ENCODE assay signal across 1 cellular context in genomic region chr3:108221911-108222812, GRCh38.
TF ChIP-seq lines count a peak whose summit lies in the region.

A gene with protein sequence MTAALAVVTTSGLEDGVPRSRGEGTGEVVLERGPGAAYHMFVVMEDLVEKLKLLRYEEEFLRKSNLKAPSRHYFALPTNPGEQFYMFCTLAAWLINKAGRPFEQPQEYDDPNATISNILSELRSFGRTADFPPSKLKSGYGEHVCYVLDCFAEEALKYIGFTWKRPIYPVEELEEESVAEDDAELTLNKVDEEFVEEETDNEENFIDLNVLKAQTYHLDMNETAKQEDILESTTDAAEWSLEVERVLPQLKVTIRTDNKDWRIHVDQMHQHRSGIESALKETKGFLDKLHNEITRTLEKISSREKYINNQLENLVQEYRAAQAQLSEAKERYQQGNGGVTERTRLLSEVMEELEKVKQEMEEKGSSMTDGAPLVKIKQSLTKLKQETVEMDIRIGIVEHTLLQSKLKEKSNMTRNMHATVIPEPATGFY (minus strand): TSS chr3:108222424. CDS start chr3:108222322, 102 bp downstream.

TF ChIP-seq in HepG2, 621 proteins besides CTCF, POLR2A, EP300 and RAD21 (continued from another document):
- TF ChIP-seq XBP1 (CRISPR knock-in tag; IDR thresholded peaks at IDR 0.05): no peak
- peak; percentile 57 for TF ChIP-seq TBX2 (CRISPR knock-in tag; IDR thresholded peaks at IDR 0.05; ENCODE audit: borderline replicate concordance)
- TF ChIP-seq KDM1A (CRISPR knock-in tag; IDR thresholded peaks at IDR 0.05): no peak
- TF ChIP-seq ETV5 (CRISPR knock-in tag; IDR thresholded peaks at IDR 0.05; ENCODE audit: borderline replicate concordance): peak; percentile 6; the same call in 1 of the 2 replicates
- TF ChIP-seq KLF6 (CRISPR knock-in tag; IDR thresholded peaks at IDR 0.05): no peak
- TF ChIP-seq, protein P1, sequence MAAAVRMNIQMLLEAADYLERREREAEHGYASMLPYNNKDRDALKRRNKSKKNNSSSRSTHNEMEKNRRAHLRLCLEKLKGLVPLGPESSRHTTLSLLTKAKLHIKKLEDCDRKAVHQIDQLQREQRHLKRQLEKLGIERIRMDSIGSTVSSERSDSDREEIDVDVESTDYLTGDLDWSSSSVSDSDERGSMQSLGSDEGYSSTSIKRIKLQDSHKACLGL (CRISPR knock-in tag; IDR thresholded peaks at IDR 0.05): peak; percentile 89; the same call in 1 of the 2 replicates
- TF ChIP-seq ZNF773 (CRISPR knock-in tag; IDR thresholded peaks at IDR 0.05; ENCODE audit: borderline replicate concordance): peak; percentile 84; the same call in 1 of the 2 replicates
- TF ChIP-seq ZMAT3 (CRISPR knock-in tag; conservative IDR thresholded peaks at IDR 0.05): no peak
- TF ChIP-seq HDAC2 (CRISPR knock-in tag; IDR thresholded peaks at IDR 0.05): no peak; the same call in 1 of the 2 replicates
- TF ChIP-seq, protein P2, sequence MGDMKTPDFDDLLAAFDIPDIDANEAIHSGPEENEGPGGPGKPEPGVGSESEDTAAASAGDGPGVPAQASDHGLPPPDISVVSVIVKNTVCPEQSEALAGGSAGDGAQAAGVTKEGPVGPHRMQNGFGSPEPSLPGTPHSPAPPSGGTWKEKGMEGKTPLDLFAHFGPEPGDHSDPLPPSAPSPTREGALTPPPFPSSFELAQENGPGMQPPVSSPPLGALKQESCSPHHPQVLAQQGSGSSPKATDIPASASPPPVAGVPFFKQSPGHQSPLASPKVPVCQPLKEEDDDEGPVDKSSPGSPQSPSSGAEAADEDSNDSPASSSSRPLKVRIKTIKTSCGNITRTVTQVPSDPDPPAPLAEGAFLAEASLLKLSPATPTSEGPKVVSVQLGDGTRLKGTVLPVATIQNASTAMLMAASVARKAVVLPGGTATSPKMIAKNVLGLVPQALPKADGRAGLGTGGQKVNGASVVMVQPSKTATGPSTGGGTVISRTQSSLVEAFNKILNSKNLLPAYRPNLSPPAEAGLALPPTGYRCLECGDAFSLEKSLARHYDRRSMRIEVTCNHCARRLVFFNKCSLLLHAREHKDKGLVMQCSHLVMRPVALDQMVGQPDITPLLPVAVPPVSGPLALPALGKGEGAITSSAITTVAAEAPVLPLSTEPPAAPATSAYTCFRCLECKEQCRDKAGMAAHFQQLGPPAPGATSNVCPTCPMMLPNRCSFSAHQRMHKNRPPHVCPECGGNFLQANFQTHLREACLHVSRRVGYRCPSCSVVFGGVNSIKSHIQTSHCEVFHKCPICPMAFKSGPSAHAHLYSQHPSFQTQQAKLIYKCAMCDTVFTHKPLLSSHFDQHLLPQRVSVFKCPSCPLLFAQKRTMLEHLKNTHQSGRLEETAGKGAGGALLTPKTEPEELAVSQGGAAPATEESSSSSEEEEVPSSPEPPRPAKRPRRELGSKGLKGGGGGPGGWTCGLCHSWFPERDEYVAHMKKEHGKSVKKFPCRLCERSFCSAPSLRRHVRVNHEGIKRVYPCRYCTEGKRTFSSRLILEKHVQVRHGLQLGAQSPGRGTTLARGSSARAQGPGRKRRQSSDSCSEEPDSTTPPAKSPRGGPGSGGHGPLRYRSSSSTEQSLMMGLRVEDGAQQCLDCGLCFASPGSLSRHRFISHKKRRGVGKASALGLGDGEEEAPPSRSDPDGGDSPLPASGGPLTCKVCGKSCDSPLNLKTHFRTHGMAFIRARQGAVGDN (CRISPR knock-in tag; IDR thresholded peaks at IDR 0.05): peak; percentile 92
- TF ChIP-seq ATF7-NPFF (CRISPR knock-in tag; IDR thresholded peaks at IDR 0.05; ENCODE audit: low read depth): peak; percentile 62; the same call in 1 of the 2 replicates
- no peak for TF ChIP-seq HNF4A (CRISPR knock-in tag; IDR thresholded peaks at IDR 0.05)
- TF ChIP-seq ZNF264 (CRISPR knock-in tag; IDR thresholded peaks at IDR 0.05): no peak
- peak; percentile 79; the same call in 1 of the 2 replicates for TF ChIP-seq ZNF333 (CRISPR knock-in tag; IDR thresholded peaks at IDR 0.05; ENCODE audit: borderline replicate concordance)
- TF ChIP-seq ZBTB7B (CRISPR knock-in tag; IDR thresholded peaks at IDR 0.05): peak; percentile 76; the same call in 1 of the 2 replicates
- TF ChIP-seq ERF (CRISPR knock-in tag; IDR thresholded peaks at IDR 0.05): 0 out of 2 replicates have a peak, but pooled peaks have one; percentile 21
- no peak for TF ChIP-seq ATRX (CRISPR knock-in tag; IDR thresholded peaks at IDR 0.05; ENCODE audit: borderline replicate concordance)
- no peak for TF ChIP-seq ZBTB37 (CRISPR knock-in tag; IDR thresholded peaks at IDR 0.05)
